26 cellular contexts compared by ENCODE assay signal in the genomic region with DNA sequence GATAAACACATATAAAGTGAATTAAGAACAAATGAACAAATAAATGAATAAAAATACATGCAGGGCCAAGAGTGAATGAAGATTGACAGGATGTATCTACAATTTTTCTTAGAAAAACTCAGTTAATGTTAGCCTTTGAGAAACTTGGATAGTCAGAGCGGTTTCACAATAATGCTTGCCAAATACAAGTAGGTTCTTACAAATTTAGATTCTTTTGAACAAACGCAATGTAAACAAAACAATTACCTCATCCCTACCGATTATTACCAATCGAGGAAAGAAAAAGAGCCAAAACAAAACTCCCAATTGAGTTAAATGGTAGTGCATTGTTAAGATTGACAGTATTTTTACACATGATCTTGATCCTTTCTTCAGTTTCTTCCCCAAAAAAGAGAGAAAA.
"Had no signal": no experiment of that assay in that cellular context is flagged by ENCODE, and none has a peak within 500 bp of the region (broad histone marks: within the 10 kb centered on the region; RNA-seq: fewer than 3 reads in every experiment).

No MANE protein-coding gene starts in this region.

- FAIRE-seq: astrocyte, TTC549 had no signal

- DNase-seq: activated CD4-positive, alpha-beta memory T cell treated with anti-CD3 and anti-CD28 coated beads, Interleukin-2, amount 10 ng/mL, durations not matched to agents 7 days and 5 days; activated CD4-positive, alpha-beta T cell treated with anti-CD3 and anti-CD28 coated beads, Interleukin-2, amount 50 U/mL, for 1 hour; activated CD4-positive, CD25-positive, alpha-beta regulatory T cell; activated gamma-delta T cell; activated naive CD4-positive, alpha-beta T cell treated with anti-CD3 and anti-CD28 coated beads for 36 hours; activated T-cell treated with anti-CD3 and anti-CD28 coated beads for 4 hours; activated T-cell treated with anti-CD3 and anti-CD28 coated beads, Interleukin-2, amount 50 U/mL, for 48 hours; amygdala; brain microvascular endothelial cell; caudate nucleus; KG1; NCI-H1092 treated with DMSO at 0.1 percent for 48 hours; NCI-H1436; NCI-H1694 treated with DMSO at 0.1 percent for 48 hours; NCI-H2029 treated with DMSO at 0.1 percent for 48 hours; NCI-H345; NCI-H510A; NCI-H526 treated with DMSO at 0.1 percent for 48 hours; NCI-H82; SIG-M5; T-helper 2 cell; T1000 had no signal

- ATAC-seq: activated T-helper 17 cell treated with anti-CD3 and anti-CD28 coated beads, Interleukin-2, amount 50 U/mL, for 72 hours had no signal

- H3K27ac ChIP-seq: brain microvascular endothelial cell, VCaP had no signal

- H3K27me3 ChIP-seq: brain microvascular endothelial cell had no signal

- H3K36me3 ChIP-seq: brain microvascular endothelial cell had no signal
